Comparison of ENCODE assay signal across 8 cellular contexts in the genomic region with DNA sequence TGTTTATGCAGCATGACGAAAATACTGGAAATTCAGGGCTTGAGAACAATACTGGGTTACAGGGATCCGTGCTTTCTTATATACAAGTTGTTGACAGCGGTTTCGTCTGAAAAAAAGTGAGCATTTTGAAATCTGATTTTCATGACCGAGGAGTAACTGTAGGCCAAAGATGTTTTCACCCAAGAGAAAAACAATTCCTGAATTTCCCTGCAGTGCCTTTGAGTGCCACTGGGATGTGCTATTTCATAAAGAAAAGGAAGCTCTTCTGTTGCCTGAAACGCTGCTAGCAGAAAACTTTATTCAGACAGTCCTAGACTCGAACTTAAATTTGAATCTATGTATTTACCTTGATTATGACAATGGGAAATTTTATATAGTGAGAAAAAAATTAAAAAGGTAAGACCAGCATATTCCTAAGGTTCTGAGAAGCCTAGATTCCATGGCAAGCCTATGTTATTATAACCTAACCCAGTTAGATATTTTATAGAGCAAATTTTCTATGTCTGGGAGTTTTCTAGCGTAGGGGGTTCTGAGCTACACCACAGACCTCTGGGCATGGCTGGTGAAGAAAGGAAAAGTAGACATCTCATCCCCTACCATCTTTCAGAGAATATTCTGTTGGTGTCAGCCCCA. TPM values are rescaled to one million over a fixed set of nuclear protein-coding genes. Genes with fewer than 3 reads are reported as not detected.
DNase-seq lines count a peak whose midpoint lies in the region; ATAC-seq and TF ChIP-seq lines count a peak whose summit lies in the region.

No MANE protein-coding gene starts in this region.

- CTCF ChIA-PET in AG04450 (lab: Charles Lee), result interaction anchor here (0.6 to 7.4 kb wide), 45 partner anchors 8 to 1051 kb away, joined by 3 to 204 read pairs (median 5); partner anchors contain the start of gene C3orf33

- TF ChIP-seq CTCF in AG04450 (IDR thresholded peaks at IDR 0.05; ENCODE audit: low read depth, low read length) (peak; percentile 93), GM10266 (IDR thresholded peaks at IDR 0.05; ENCODE audit: control insufficient read depth, insufficient read depth, low read depth, missing control alignments) (peak; percentile 86), parathyroid adenoma (IDR thresholded peaks at IDR 0.05) (peak; percentile 86)

- ATAC-seq in HG03103 (IDR thresholded peaks at IDR 0.05; ENCODE audit: low read depth, unreplicated experiment) (peak; percentile 62), HG03457 (IDR thresholded peaks at IDR 0.05; ENCODE audit: unreplicated experiment) (no peak)

- H3K27ac ChIP-seq in AG04450 (ENCODE audit: low read depth, low read length) (no peak overlapping the region), parathyroid adenoma (no peak overlapping the region)

- H3K4me2 ChIP-seq in parathyroid adenoma (ENCODE audit: low read length), result no peak overlapping the region

- H3K4me1 ChIP-seq in parathyroid adenoma, result peaks cover 3% of the 10 kb centered on the region

- H3K79me2 ChIP-seq in parathyroid adenoma, result no peaks in the 10 kb centered on the region

- H3K4me3 ChIP-seq in AG04450 (ENCODE audit: low read depth, low read length) (no peak overlapping the region), parathyroid adenoma (ENCODE audit: low read depth, low read length) (no peak overlapping the region)

- H3K9me3 ChIP-seq in AG04450 (ENCODE audit: control insufficient read depth, insufficient read depth, low read length) (no peaks in the 10 kb centered on the region), parathyroid adenoma (ENCODE audit: control insufficient read depth, low read length) (no peaks in the 10 kb centered on the region)

- no peaks in the 10 kb centered on the region for H3K36me3 ChIP-seq in parathyroid adenoma (ENCODE audit: control insufficient read depth, insufficient read depth, low read length)

- H3K27me3 ChIP-seq in AG04450 (ENCODE audit: control insufficient read depth, insufficient read depth, low read length) (no peaks in the 10 kb centered on the region), parathyroid adenoma (ENCODE audit: control insufficient read depth, insufficient read depth, low read length) (no peaks in the 10 kb centered on the region)

- POLR2A ChIA-PET in AG04450 (lab: Yijun Ruan, JAX), result interaction anchor here (0.6 kb wide), 1 partner anchor 236 kb away, joined by 6 read pairs; no protein-coding TSS in a partner anchor

- H3K9ac ChIP-seq in parathyroid adenoma, result no peak overlapping the region

- DNase-seq in AG04450 (ENCODE audit: low read depth, low spot score), result peak; percentile 23
- DNase-seq in GM10266 (ENCODE audit: extremely low spot score), result peak; percentile 35
- DNase-seq in NCI-H526 treated with DMSO at 0.1 percent for 48 hours (lab: John Stamatoyannopoulos, UW), result peak; percentile 14
- DNase-seq in activated gamma-delta T cell treated with anti-CD3 and anti-CD28 coated beads, Interleukin-2, amount 50 U/mL, for 16 hours (ENCODE audit: low read depth), result peak; percentile 10
- peak; percentile 84 for DNase-seq in globus pallidus (ENCODE audit: low spot score)

- peak overlapping the region; percentile 69 for H2AFZ ChIP-seq in parathyroid adenoma

RNA-seq across cellular contexts. Expression of gene KCNAB1, which starts 30.2 kb away (rescaled TPM):
- polyA plus RNA-seq in AG04450 (2011; rRNA removed), result 0.07 TPM in 1 of 2 replicates, not detected in the other
- polyA minus RNA-seq in AG04450 (2011; rRNA and poly(A)+ RNA removed), result 0.26 and 0.28 TPM in 2 replicates

Comparison
In these comparisons a context has a peak if more than half of its experiments do, and no peak if none do; other contexts are left out.
1. DNase-seq: peak in every context shown above with its lines; median percentile 84 in globus pallidus; 35 in GM10266; 23 in AG04450; 14 in NCI-H526 treated with DMSO at 0.1 percent for 48 hours; 10 in activated gamma-delta T cell treated with anti-CD3 and anti-CD28 coated beads, Interleukin-2, amount 50 U/mL, for 16 hours.